Comparison of ENCODE assay signal across 8 cellular contexts in genomic region chr12:56258068-56258819, GRCh38. TPM values are rescaled to one million over a fixed set of nuclear protein-coding genes. Genes with fewer than 3 reads are reported as not detected.
A peak's percentile ranks its signal among the peaks of the same experiment; 100 is the strongest.
DNase-seq lines count a peak whose midpoint lies in the region; ATAC-seq and TF ChIP-seq lines count a peak whose summit lies in the region.

ANKRD52 (minus strand) TSS chr12:56258384; CDS start chr12:56258269, 115 bp downstream.

- ATAC-seq in GM18868 (IDR thresholded peaks at IDR 0.05; ENCODE audit: unreplicated experiment) = peak; percentile 89
- peak; percentile 83 for ATAC-seq in HG03097 (IDR thresholded peaks at IDR 0.05; ENCODE audit: low FRiP score, unreplicated experiment)

- DNase-seq in AG09309 (ENCODE audit: low read depth) (peak; percentile 37), NCI-H2196 (lab: John Stamatoyannopoulos, UW; ENCODE audit: unreplicated experiment) (peak; percentile 86), cerebellum (ENCODE audit: low spot score) (peak; percentile 91), kidney glomerular epithelial cell (lab: John Stamatoyannopoulos, UW) (peak; percentile 59)
- DNase-seq in activated CD4-positive, CD25-positive, alpha-beta regulatory T cell treated with anti-CD3 and anti-CD28 coated beads, Interleukin-2, amount 50 U/mL, for 72 hours = peak; percentile 88
- DNase-seq in stimulated activated CD4-positive, alpha-beta T cell treated with anti-CD3 and anti-CD28 coated beads, Interleukin-15, amount 100 ng/mL, for 48 hours (ENCODE audit: low read depth in 2 of 2) = peak; percentile 48 to 68

- peak; percentile 40 for TF ChIP-seq CTCF in AG09309 (IDR thresholded peaks at IDR 0.05; ENCODE audit: control insufficient read depth, insufficient read depth, low read depth, low read length, missing control alignments)

- peak within 1 kb of the TSS; percentile 77 for H3K4me3 ChIP-seq in AG09309 (ENCODE audit: control insufficient read depth, low read depth, low read length)

RNA-seq across cellular contexts. Expression of gene ANKRD52, which starts in this region (rescaled TPM):
- 16.6 TPM for total RNA-seq in cerebellum

Comparison
In these comparisons a context has a peak if more than half of its experiments do, and no peak if none do; other contexts are left out.
1. Peak in every context shown above with its lines: DNase-seq, ATAC-seq and H3K4me3 ChIP-seq.
2. DNase-seq: peak in every context shown above with its lines; median percentile 91 in cerebellum; 88 in activated CD4-positive, CD25-positive, alpha-beta regulatory T cell treated with anti-CD3 and anti-CD28 coated beads, Interleukin-2, amount 50 U/mL, for 72 hours; 86 in NCI-H2196; 59 in kidney glomerular epithelial cell; 58 in stimulated activated CD4-positive, alpha-beta T cell treated with anti-CD3 and anti-CD28 coated beads, Interleukin-15, amount 100 ng/mL, for 48 hours; 37 in AG09309.